Comparison of ENCODE assay signal across 27 cellular contexts in genomic region chr22:32728291-32728690, GRCh38.
"Had no signal": no experiment of that assay in that cellular context is flagged by ENCODE, and none has a peak within 500 bp of the region (broad histone marks: within the 10 kb centered on the region; RNA-seq: fewer than 3 reads in every experiment).

No MANE protein-coding gene starts in this region.

- H3K9me3 Mint-ChIP-seq: activated B cell treated with CpG ODN at 0.5 μM for 24 hours; activated naive CD4-positive, alpha-beta T cell treated with anti-CD3 and anti-CD28 coated beads for 36 hours; activated T-helper 17 cell treated with anti-CD3 and anti-CD28 coated beads, Interleukin-2, amount 50 U/mL, for 72 hours had no signal

- H3K4me3 Mint-ChIP-seq: activated B cell treated with CpG ODN at 0.5 μM for 24 hours; activated CD4-positive, alpha-beta T cell treated with anti-CD3 and anti-CD28 coated beads, Interleukin-2, amount 10 ng/mL, durations not matched to agents 24 days and 14 days; activated naive CD4-positive, alpha-beta T cell treated with anti-CD3 and anti-CD28 coated beads for 36 hours; activated naive CD8-positive, alpha-beta T cell; activated T-helper 17 cell treated with anti-CD3 and anti-CD28 coated beads, Interleukin-2, amount 50 U/mL, for 72 hours; brain had no signal

- DNase-seq: activated B cell treated with CpG ODN at 0.5 μM for 24 hours; activated CD4-positive, alpha-beta T cell treated with anti-CD3 and anti-CD28 coated beads for 1 hour; activated CD4-positive, alpha-beta T cell treated with anti-CD3 and anti-CD28 coated beads, Interleukin-2, amount 10 ng/mL, durations not matched to agents 24 days and 14 days; activated CD4-positive, alpha-beta T cell treated with anti-CD3 and anti-CD28 coated beads, Interleukin-2, amount 50 U/mL, for 48 hours; activated CD8-positive, alpha-beta memory T cell treated with anti-CD3 and anti-CD28 coated beads for 24 hours; activated gamma-delta T cell; activated naive CD4-positive, alpha-beta T cell treated with anti-CD3 and anti-CD28 coated beads for 36 hours; activated T-cell treated with anti-CD3 and anti-CD28 coated beads for 4 hours; activated T-cell treated with anti-CD3 and anti-CD28 coated beads, Interleukin-2, amount 50 U/mL, for 48 hours; amygdala; colonic mucosa; Karpas-422; NCI-H1092; NCI-H1417; NCI-H2029; NCI-H446; NCI-H524 treated with DMSO at 0.1 percent for 48 hours; NCI-H748 treated with DMSO at 0.1 percent for 48 hours; NK-92 treated with Interleukin-12 subunit alpha and Interleukin-12 subunit beta, amount 100 ng/mL, for 24 hours; PC-3; SHP77; SW 1271 had no signal

- H3K4me1 Mint-ChIP-seq: brain had no signal

- H3K36me3 Mint-ChIP-seq: activated naive CD8-positive, alpha-beta T cell had no signal

- H3K4me3 ChIP-seq: colonic mucosa, SJSA1 had no signal

- H3K36me3 ChIP-seq: colonic mucosa, SJSA1 had no signal

- H3K27ac Mint-ChIP-seq: activated B cell treated with CpG ODN at 0.5 μM for 24 hours; activated CD4-positive, alpha-beta T cell treated with anti-CD3 and anti-CD28 coated beads, Interleukin-2, amount 10 ng/mL, durations not matched to agents 24 days and 14 days; activated naive CD4-positive, alpha-beta T cell treated with anti-CD3 and anti-CD28 coated beads for 36 hours; activated naive CD8-positive, alpha-beta T cell; activated T-helper 17 cell treated with anti-CD3 and anti-CD28 coated beads, Interleukin-2, amount 50 U/mL, for 72 hours; brain had no signal

- H3K27ac ChIP-seq: colonic mucosa, SJSA1 had no signal

- ATAC-seq: activated T-helper 17 cell treated with anti-CD3 and anti-CD28 coated beads, Interleukin-2, amount 50 U/mL, for 72 hours; PC-3; SK-N-SH treated with all-trans-retinoic acid at 6 μM for 48 hours had no signal

- H3K4me1 ChIP-seq: colonic mucosa had no signal

- H3K9me3 ChIP-seq: colonic mucosa, SJSA1 had no signal

- H3K27me3 Mint-ChIP-seq: activated naive CD8-positive, alpha-beta T cell; activated T-helper 17 cell treated with anti-CD3 and anti-CD28 coated beads, Interleukin-2, amount 50 U/mL, for 72 hours had no signal

- H3K27me3 ChIP-seq: colonic mucosa, SJSA1 had no signal
